ENCODE assay signal across 8 cellular contexts in the genomic region with DNA sequence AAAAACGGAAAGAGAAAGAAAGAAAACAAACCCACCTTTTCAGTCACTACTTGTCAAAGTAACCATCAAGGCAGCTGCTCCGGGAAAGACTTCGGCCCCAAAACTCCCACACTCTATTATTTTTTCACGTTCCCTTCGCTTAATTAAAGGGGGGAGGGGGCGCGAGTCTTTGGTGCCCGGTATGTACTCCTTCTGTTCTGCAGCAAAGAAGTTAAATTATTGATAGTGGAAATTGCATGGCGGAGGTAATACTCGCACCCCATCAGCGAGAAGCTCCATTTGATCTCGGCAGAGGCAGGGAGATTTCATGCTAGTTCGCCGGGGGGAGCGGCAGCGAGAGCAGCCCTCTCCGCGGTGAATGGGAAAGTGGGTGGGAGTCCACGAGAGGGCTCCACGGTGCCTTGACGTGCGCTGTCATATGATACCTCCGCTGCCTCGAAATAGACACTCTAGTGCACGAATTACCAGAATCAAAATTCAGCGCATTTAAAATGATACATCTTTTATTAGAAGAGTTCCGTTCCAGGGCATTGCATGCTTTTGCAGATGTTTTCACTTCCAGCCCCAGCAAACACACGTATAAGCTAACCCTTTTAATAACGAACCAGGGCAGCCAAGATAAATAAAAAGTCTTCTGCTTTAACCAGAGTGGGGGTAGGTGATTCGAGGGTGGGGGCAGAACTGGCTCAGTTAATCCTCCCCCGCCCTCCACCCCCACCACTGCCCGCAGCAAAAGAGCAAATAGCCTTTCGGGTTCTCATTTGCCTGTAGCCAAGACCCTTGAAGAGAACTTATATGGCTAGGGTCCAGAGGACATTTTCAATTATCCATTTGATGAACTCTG. TPM values are rescaled to one million over a fixed set of nuclear protein-coding genes. Genes with fewer than 3 reads are reported as not detected.
DNase-seq lines count a peak whose midpoint lies in the region; ATAC-seq and TF ChIP-seq lines count a peak whose summit lies in the region.

No MANE protein-coding gene starts in this region.

- H3K36me3 ChIP-seq in lower lobe of right lung = no peaks in the 10 kb centered on the region
- no peaks in the 10 kb centered on the region for H3K36me3 ChIP-seq in upper lobe of left lung

- CTCF ChIA-PET in Calu3 (lab: Charles Lee) = interaction anchor here (0.8 to 3.8 kb wide), 3 partner anchors 8 to 1627 kb away, joined by 3 to 21 read pairs (median 3); no protein-coding TSS in a partner anchor

- H3K27ac ChIP-seq in lower lobe of right lung (no peak overlapping the region), upper lobe of left lung (no peak overlapping the region)

- H3K27ac Mint-ChIP-seq in Calu3 (ENCODE audit: unreplicated experiment) = peak overlapping the region; percentile 68

- H3K4me3 ChIP-seq in lower lobe of right lung (peak overlapping the region; percentile 58), upper lobe of left lung (peak overlapping the region in 3 of 4 donors; percentile 42 to 58 (median 53))

- H3K27me3 Mint-ChIP-seq in Calu3 (ENCODE audit: unreplicated experiment) = no peaks in the 10 kb centered on the region

- TF ChIP-seq CTCF in Calu3 (IDR thresholded peaks at IDR 0.05; ENCODE audit: unreplicated experiment) (no peak), lower lobe of right lung (IDR thresholded peaks at IDR 0.05) (no peak), upper lobe of left lung (IDR thresholded peaks at IDR 0.05) (no peak), omental fat pad (IDR thresholded peaks at IDR 0.05) (no peak)

- ATAC-seq in GM19452 (IDR thresholded peaks at IDR 0.05; ENCODE audit: unreplicated experiment) = peak; percentile 30
- peak in 1 of 2 donors; percentile 28 for ATAC-seq in lower lobe of right lung
- peak in 1 of 2 donors; percentile 71 for ATAC-seq in upper lobe of left lung (ENCODE audit: low FRiP score in 2 of 2)
- ATAC-seq in HG03469 (IDR thresholded peaks at IDR 0.05; ENCODE audit: unreplicated experiment) = no peak
- no peak for ATAC-seq in omental fat pad (ENCODE audit: low FRiP score)

- H3K4me3 Mint-ChIP-seq in Calu3 (ENCODE audit: low read depth, unreplicated experiment) = peak overlapping the region; percentile 82

- peaks cover 20% of the 10 kb centered on the region for H3K4me1 Mint-ChIP-seq in Calu3 (ENCODE audit: low read depth, unreplicated experiment)

- peaks cover 37% of the 10 kb centered on the region for H3K36me3 Mint-ChIP-seq in Calu3 (ENCODE audit: insufficient read depth, unreplicated experiment)

- WGBS in upper lobe of left lung, 2 donors = 3 to 4% methylated on average over 31 to 33 of the region's 33 CpGs

- TF ChIP-seq POLR2A in upper lobe of left lung (IDR thresholded peaks at IDR 0.05) = no peak

- no peaks in the 10 kb centered on the region for H3K9me3 ChIP-seq in lower lobe of right lung
- no peaks in the 10 kb centered on the region for H3K9me3 ChIP-seq in upper lobe of left lung

- BruUV-seq in Calu3 (replicated peaks; lab: Mats Ljungman, UMichigan) = no TSS peak

- H3K4me1 ChIP-seq in lower lobe of right lung (peaks cover 31% of the 10 kb centered on the region), upper lobe of left lung (peaks cover 26 to 35% (median 31%) of the 10 kb centered on the region in 4 donors)

- intact Hi-C loops in Calu3 (cut with micrococcal nuclease; ENCODE audit: unreplicated experiment) = no loop called here
- intact Hi-C loops in lower lobe of right lung (cut with DNase I) = no loop called here

- peaks cover 63% of the 10 kb centered on the region for H3K27me3 ChIP-seq in lower lobe of right lung (ENCODE audit: low read depth)
- peaks cover 0 to 26% (median 11%) of the 10 kb centered on the region in 4 donors for H3K27me3 ChIP-seq in upper lobe of left lung

- peak; percentile 55 for DNase-seq in Calu3
- DNase-seq in NCI-H82 treated with DMSO at 0.1 percent for 48 hours (lab: John Stamatoyannopoulos, UW; ENCODE audit: unreplicated experiment) = peak; percentile 27
- peak; percentile 77 for DNase-seq in cerebellum (ENCODE audit: low spot score)
- DNase-seq in lower lobe of right lung = no peak
- peak in 1 of 2 donors; percentile 22 for DNase-seq in upper lobe of left lung
- no peak for DNase-seq in omental fat pad (ENCODE audit: low spot score)

- H3K9me3 Mint-ChIP-seq in Calu3 (ENCODE audit: low read depth, unreplicated experiment) = no peaks in the 10 kb centered on the region

- no peak for TF ChIP-seq EP300 in upper lobe of left lung (IDR thresholded peaks at IDR 0.05)

RNA-seq across cellular contexts. Expression of a gene that starts 1.2 kb away (rescaled TPM):
- 7.9 and 8.3 TPM in 2 replicates for total RNA-seq in Calu3 (2022)
- 1.5 TPM for total RNA-seq in cerebellum
- 3.4 TPM for total RNA-seq in lower lobe of right lung
- 1 to 10 TPM; 1.0 to 5.4 (median 3.8) TPM for total RNA-seq in upper lobe of left lung
- 1 to 10 TPM in 1 of 4 donors, under 1 TPM in 3; 0.16 to 1.2 (median 0.45) TPM for total RNA-seq in omental fat pad

Comparison
In these comparisons a context has a peak if more than half of its experiments do, and no peak if none do; other contexts are left out.
1. DNase-seq: peak in Calu3 (single experiment), NCI-H82 treated with DMSO at 0.1 percent for 48 hours (single experiment) and cerebellum (single experiment); none in lower lobe of right lung (single experiment) and omental fat pad (single experiment).